ENCODE assay signal across 10 cellular contexts in the genomic region with DNA sequence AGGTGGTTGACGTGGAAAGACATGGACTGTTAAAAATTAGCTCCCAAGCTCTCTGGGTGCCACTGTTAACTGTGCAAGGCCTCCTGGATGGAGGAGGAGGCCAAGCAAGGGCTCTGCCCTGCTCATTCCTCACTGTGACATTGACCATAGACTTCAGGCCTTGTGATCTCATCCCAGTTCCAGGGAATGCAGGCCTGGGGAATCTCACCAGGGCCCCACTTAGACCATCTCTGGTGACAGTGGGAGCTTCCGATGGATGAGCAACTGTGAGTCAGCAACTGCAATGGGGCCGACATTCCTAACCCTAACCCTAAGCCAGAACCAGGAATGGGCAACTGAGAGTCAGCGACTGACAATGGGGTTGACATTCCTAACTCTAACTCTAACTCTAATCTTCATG. TPM values are rescaled to one million over a fixed set of nuclear protein-coding genes. Genes with fewer than 3 reads are reported as not detected.
DNase-seq lines count a peak whose midpoint lies in the region; ATAC-seq and TF ChIP-seq lines count a peak whose summit lies in the region.
"Had no signal": no experiment of that assay in that cellular context is flagged by ENCODE, and none has a peak within 500 bp of the region (broad histone marks: within the 10 kb centered on the region; RNA-seq: fewer than 3 reads in every experiment).

No MANE protein-coding gene starts in this region.

- no peak for TF ChIP-seq CTCF in hepatocyte (IDR thresholded peaks at IDR 0.05; ENCODE audit: poor library complexity)

- H3K4me3 Mint-ChIP-seq in activated CD8-positive, alpha-beta T cell treated with anti-CD3 and anti-CD28 coated beads, Interleukin-2, amount 10 ng/mL, durations not matched to agents 7 days and 5 days, result peak overlapping the region; percentile 51

- DNase-seq in AG20443 (ENCODE audit: low spot score) (peak; percentile 58), HCEC 1CT (peak; percentile 64), hepatocyte (ENCODE audit: low spot score) (no peak), retina (no peak), Karpas-422 (no peak)
- DNase-seq in activated CD8-positive, alpha-beta T cell treated with anti-CD3 and anti-CD28 coated beads, Interleukin-2, amount 10 ng/mL, durations not matched to agents 7 days and 5 days, result no peak
- DNase-seq in central memory CD4-positive, alpha-beta T cell, result no peak
- DNase-seq: right lobe of liver, uterus had no signal

- H2AFZ ChIP-seq in hepatocyte (no peak overlapping the region), Karpas-422 (ENCODE audit: low read length) (no peak overlapping the region)

- no peaks in the 10 kb centered on the region for H3K9me3 Mint-ChIP-seq in activated CD8-positive, alpha-beta T cell treated with anti-CD3 and anti-CD28 coated beads, Interleukin-2, amount 10 ng/mL, durations not matched to agents 7 days and 5 days (ENCODE audit: insufficient read depth)

- H3K27me3 ChIP-seq in hepatocyte (no peaks in the 10 kb centered on the region), Karpas-422 (ENCODE audit: low read length) (no peaks in the 10 kb centered on the region)
- H3K27me3 ChIP-seq: right lobe of liver, uterus had no signal

- H3K4me2 ChIP-seq in hepatocyte, result no peak overlapping the region
- no peak overlapping the region for H3K4me2 ChIP-seq in Karpas-422 (ENCODE audit: low read depth, low read length, poor library complexity, severe bottlenecking)

- H3K36me3 Mint-ChIP-seq in activated CD8-positive, alpha-beta T cell treated with anti-CD3 and anti-CD28 coated beads, Interleukin-2, amount 10 ng/mL, durations not matched to agents 7 days and 5 days (ENCODE audit: low read depth), result peaks cover 5% of the 10 kb centered on the region

- no peaks in the 10 kb centered on the region for H3K9me2 ChIP-seq in hepatocyte (replicated peaks; ENCODE audit: insufficient read depth)
- no peaks in the 10 kb centered on the region for H3K9me2 ChIP-seq in Karpas-422 (replicated peaks; ENCODE audit: insufficient read depth, low read length)

- no peaks in the 10 kb centered on the region for H3K36me3 ChIP-seq in hepatocyte (replicated peaks; ENCODE audit: insufficient read depth, low read depth)
- no peaks in the 10 kb centered on the region for H3K36me3 ChIP-seq in Karpas-422 (ENCODE audit: insufficient read depth, low read length)
- H3K36me3 ChIP-seq: right lobe of liver, uterus had no signal

- H4K20me1 ChIP-seq in hepatocyte (ENCODE audit: insufficient read depth, poor library complexity, severe bottlenecking) (no peaks in the 10 kb centered on the region), Karpas-422 (ENCODE audit: insufficient read depth, low read depth, low read length) (no peaks in the 10 kb centered on the region)

- 76% methylated on average over 4 of the region's 4 CpGs for WGBS in hepatocyte (ENCODE audit: low lambda C conversion rate, missing lambda C conversion rate)

- CTCF ChIA-PET in activated CD8-positive, alpha-beta T cell treated with anti-CD3 and anti-CD28 coated beads, Interleukin-2, amount 10 ng/mL, durations not matched to agents 7 days and 5 days (lab: Charles Lee), result interaction anchor here (0.8 to 1.4 kb wide), 3 partner anchors 10 to 67 kb away, joined by 3 to 13 read pairs (median 5); no protein-coding TSS in a partner anchor

- peaks cover under 1% of the 10 kb centered on the region for H3K27me3 Mint-ChIP-seq in activated CD8-positive, alpha-beta T cell treated with anti-CD3 and anti-CD28 coated beads, Interleukin-2, amount 10 ng/mL, durations not matched to agents 7 days and 5 days (ENCODE audit: low read depth)

- peak overlapping the region; percentile 40 for H3K27ac ChIP-seq in hepatocyte
- H3K27ac ChIP-seq in Karpas-422 (ENCODE audit: low read length), result no peak overlapping the region
- H3K27ac ChIP-seq: right lobe of liver, uterus had no signal

- H3K9me3 ChIP-seq in hepatocyte (ENCODE audit: low read depth) (no peaks in the 10 kb centered on the region), Karpas-422 (ENCODE audit: low read length) (no peaks in the 10 kb centered on the region)
- H3K9me3 ChIP-seq: right lobe of liver, uterus had no signal

- POLR2A ChIA-PET in activated CD8-positive, alpha-beta T cell treated with anti-CD3 and anti-CD28 coated beads, Interleukin-2, amount 10 ng/mL, durations not matched to agents 7 days and 5 days (lab: Charles Lee), result no interaction called here

- H3K4me3 ChIP-seq in hepatocyte (no peak overlapping the region), Karpas-422 (ENCODE audit: low read length) (no peak overlapping the region)
- H3K4me3 ChIP-seq: right lobe of liver, uterus had no signal

- ATAC-seq in activated CD8-positive, alpha-beta T cell treated with anti-CD3 and anti-CD28 coated beads, Interleukin-2, amount 10 ng/mL, durations not matched to agents 7 days and 5 days, result no peak
- ATAC-seq in HG02623 (IDR thresholded peaks at IDR 0.05; ENCODE audit: unreplicated experiment), result no peak

- no peaks in the 10 kb centered on the region for H3K79me2 ChIP-seq in hepatocyte
- H3K79me2 ChIP-seq in Karpas-422 (ENCODE audit: low read length), result no peaks in the 10 kb centered on the region

- H3K9ac ChIP-seq in Karpas-422 (ENCODE audit: low read length), result no peak overlapping the region

- no peaks in the 10 kb centered on the region for H3K4me1 Mint-ChIP-seq in activated CD8-positive, alpha-beta T cell treated with anti-CD3 and anti-CD28 coated beads, Interleukin-2, amount 10 ng/mL, durations not matched to agents 7 days and 5 days (ENCODE audit: low read depth)

- H3K27ac Mint-ChIP-seq in activated CD8-positive, alpha-beta T cell treated with anti-CD3 and anti-CD28 coated beads, Interleukin-2, amount 10 ng/mL, durations not matched to agents 7 days and 5 days, result peak overlapping the region; percentile 95

- H3K4me1 ChIP-seq in hepatocyte (ENCODE audit: insufficient read depth), result no peaks in the 10 kb centered on the region
- no peaks in the 10 kb centered on the region; the same call in 1 of the 2 replicates for H3K4me1 ChIP-seq in Karpas-422 (ENCODE audit: low read length)
- H3K4me1 ChIP-seq: right lobe of liver, uterus had no signal

RNA-seq across cellular contexts. Expression of gene MSMB, which starts 50.4 kb away (rescaled TPM):
- not detected for total RNA-seq in activated CD8-positive, alpha-beta T cell treated with anti-CD3 and anti-CD28 coated beads, Interleukin-2, amount 10 ng/mL, durations not matched to agents 7 days and 5 days
- total RNA-seq in hepatocyte, result 2.2 and 2.7 TPM in 2 replicates
- 10.0 and 11.0 TPM in 2 replicates for polyA plus RNA-seq in hepatocyte
- not detected in 2 replicates for total RNA-seq in Karpas-422 (2014; rRNA removed; shearing (Covaris generic); ENCODE audit: low replicate concordance)
- total RNA-seq: uterus had no signal

Comparison
In these comparisons a context has a peak if more than half of its experiments do, and no peak if none do; other contexts are left out.
1. DNase-seq: peak in AG20443 (single experiment) and HCEC 1CT (single experiment); none in activated CD8-positive, alpha-beta T cell treated with anti-CD3 and anti-CD28 coated beads, Interleukin-2, amount 10 ng/mL, durations not matched to agents 7 days and 5 days (single experiment), hepatocyte (single experiment), central memory CD4-positive, alpha-beta T cell (single experiment), retina (single experiment) and Karpas-422 (single experiment).